ENCODE assay signal across 36 cellular contexts in the genomic region with DNA sequence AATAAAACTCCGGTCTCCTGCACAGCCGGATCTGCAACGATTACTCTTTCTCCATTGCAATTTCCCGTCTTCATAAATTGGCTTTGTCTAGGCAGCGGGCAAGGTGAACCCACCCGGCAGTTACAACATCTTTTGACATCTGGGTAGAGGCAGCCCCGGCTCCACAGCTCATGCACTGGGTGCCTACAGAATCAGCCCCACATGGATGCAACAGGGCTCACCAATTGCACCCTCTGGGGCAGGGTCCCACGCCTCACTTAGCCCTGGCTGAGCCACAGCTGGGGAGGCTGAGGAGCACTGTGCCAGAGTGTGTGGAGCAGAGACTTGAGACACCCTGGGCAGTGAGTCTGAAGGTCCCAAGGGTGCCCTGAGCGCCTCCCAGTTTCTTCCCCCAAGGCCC.
"Had no signal": no experiment of that assay in that cellular context is flagged by ENCODE, and none has a peak within 500 bp of the region (broad histone marks: within the 10 kb centered on the region; RNA-seq: fewer than 3 reads in every experiment).

No MANE protein-coding gene starts in this region.

- H3K4me2 ChIP-seq: KMS-11 had no signal

- H3K36me3 ChIP-seq: MG63 had no signal

- H3K9ac ChIP-seq: KMS-11 had no signal

- H3K27me3 ChIP-seq: MG63 had no signal

- DNase-seq: Karpas-422, Kasumi-1, KBM-7, KG1, MG63, MM.1S, MV-4-11, NCI-H1048, NCI-H1092, NCI-H1092 treated with DMSO at 0.1 percent for 48 hours, NCI-H1105, NCI-H1105 treated with DMSO at 0.1 percent for 48 hours, NCI-H1417, NCI-H1417 treated with DMSO at 0.1 percent for 48 hours, NCI-H1436, NCI-H1436 treated with DMSO at 0.1 percent for 48 hours, NCI-H146, NCI-H1694, NCI-H1694 treated with DMSO at 0.1 percent for 48 hours, NCI-H187, NCI-H187 treated with DMSO at 0.1 percent for 48 hours, NCI-H1930, NCI-H2029, NCI-H2029 treated with DMSO at 0.1 percent for 48 hours, NCI-H2081, NCI-H2081 treated with DMSO at 0.1 percent for 48 hours, NCI-H2107, NCI-H2171, NCI-H2171 treated with DMSO at 0.1 percent for 48 hours, NCI-H2227 treated with DMSO at 0.1 percent for 48 hours, NCI-H226, NCI-H345, NCI-H446, NCI-H446 treated with DMSO at 0.1 percent for 48 hours, NCI-H510A had no signal

- H3K4me3 ChIP-seq: MG63 had no signal

- H3K27ac ChIP-seq: KMS-11 had no signal

- H3K9me3 ChIP-seq: MG63 had no signal
